20 cellular contexts compared by ENCODE assay signal in the genomic region with DNA sequence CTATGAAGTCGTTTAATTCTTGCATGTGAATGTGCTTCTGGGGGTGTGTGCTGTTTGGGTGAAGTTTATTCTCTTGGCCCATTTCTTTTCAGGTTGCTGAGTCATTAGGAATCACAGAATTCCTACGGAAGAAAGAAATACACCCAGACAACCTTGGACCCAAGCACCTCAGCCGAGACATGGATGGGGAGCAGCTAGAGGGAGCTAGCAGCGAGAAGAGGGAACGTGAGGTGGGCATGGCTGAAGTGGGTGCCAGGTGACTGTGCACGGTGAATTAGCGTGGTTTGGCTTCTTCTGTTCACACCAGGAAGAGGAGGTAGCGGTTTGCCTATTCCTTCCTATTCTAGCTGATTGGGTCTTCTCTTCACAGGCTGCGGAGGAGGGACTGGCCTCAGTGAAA.
"Had no signal": no experiment of that assay in that cellular context is flagged by ENCODE, and none has a peak within 500 bp of the region (broad histone marks: within the 10 kb centered on the region; RNA-seq: fewer than 3 reads in every experiment).

No MANE protein-coding gene starts in this region.

- H3K9me3 Mint-ChIP-seq: activated naive CD4-positive, alpha-beta T cell treated with anti-CD3 and anti-CD28 coated beads, Interleukin-2, amount 50 U/mL, for 72 hours; activated T-helper 1 cell treated with anti-CD3 and anti-CD28 coated beads, Interleukin-12 subunit alpha, Interleukin-12 subunit beta, Interleukin-2, Interleukin-4 antibody, amounts not matched to agents 30 ng/mL and 10 ng/mL and 1 ng/mL, durations not matched to agents 14 hours and 24 hours and 36 hours; central memory CD8-positive, alpha-beta T cell; immature natural killer cell; naive thymus-derived CD8-positive, alpha-beta T cell; neural progenitor cell had no signal

- ATAC-seq: activated CD4-positive, alpha-beta T cell treated with anti-CD3 and anti-CD28 coated beads for 36 hours; activated naive CD4-positive, alpha-beta T cell treated with anti-CD3 and anti-CD28 coated beads, Interleukin-2, amount 50 U/mL, for 72 hours; left lung; naive thymus-derived CD8-positive, alpha-beta T cell; stimulated activated naive CD8-positive, alpha-beta T cell treated with anti-CD3 and anti-CD28 coated beads, Interleukin-15, Interleukin-2, amounts not matched to agents 100 U/mL and 50 U/mL, for 24 hours had no signal

- H3K4me3 Mint-ChIP-seq: activated CD4-positive, alpha-beta T cell treated with anti-CD3 and anti-CD28 coated beads for 36 hours; activated T-helper 1 cell treated with anti-CD3 and anti-CD28 coated beads, Interleukin-12 subunit alpha, Interleukin-12 subunit beta, Interleukin-2, Interleukin-4 antibody, amounts not matched to agents 30 ng/mL and 10 ng/mL and 1 ng/mL, durations not matched to agents 14 hours and 24 hours and 36 hours; central memory CD8-positive, alpha-beta T cell; immature natural killer cell; naive thymus-derived CD8-positive, alpha-beta T cell; neural progenitor cell had no signal

- H3K9ac ChIP-seq: neural progenitor cell had no signal

- DNase-seq: activated CD4-positive, alpha-beta T cell treated with anti-CD3 and anti-CD28 coated beads for 36 hours; activated CD4-positive, alpha-beta T cell treated with anti-CD3 and anti-CD28 coated beads, Interleukin-2, amount 50 U/mL, for 4 hours; adrenal gland; colonic mucosa; erythroblast; foreskin fibroblast; immature natural killer cell; left lung; naive thymus-derived CD8-positive, alpha-beta T cell; retina; stimulated activated CD4-positive, alpha-beta T cell treated with anti-CD3 and anti-CD28 coated beads, Interleukin-4, amount 100 ng/mL, for 1 hour; stimulated activated naive CD8-positive, alpha-beta T cell treated with anti-CD3 and anti-CD28 coated beads, Interleukin-15, Interleukin-2, amounts not matched to agents 100 U/mL and 50 U/mL, for 24 hours; T-helper 9 cell had no signal

- H2AFZ ChIP-seq: neural progenitor cell had no signal

- H3K4me3 ChIP-seq: adrenal gland, breast epithelium, colonic mucosa, left lung, lung, neural progenitor cell, tibial artery had no signal

- H3K27me3 Mint-ChIP-seq: activated CD4-positive, alpha-beta T cell treated with anti-CD3 and anti-CD28 coated beads for 36 hours; central memory CD8-positive, alpha-beta T cell; naive thymus-derived CD8-positive, alpha-beta T cell had no signal

- H3K4me1 Mint-ChIP-seq: activated CD4-positive, alpha-beta T cell treated with anti-CD3 and anti-CD28 coated beads for 36 hours; immature natural killer cell; neural progenitor cell had no signal

- H3K4me1 ChIP-seq: adrenal gland, breast epithelium, colonic mucosa, neural progenitor cell, tibial artery had no signal

- H3K27ac ChIP-seq: adrenal gland, breast epithelium, colonic mucosa, left lung, neural progenitor cell, tibial artery had no signal

- H3K36me3 ChIP-seq: breast epithelium, colonic mucosa, neural progenitor cell had no signal

- H3K27ac Mint-ChIP-seq: activated CD4-positive, alpha-beta T cell treated with anti-CD3 and anti-CD28 coated beads for 36 hours; activated T-helper 1 cell treated with anti-CD3 and anti-CD28 coated beads, Interleukin-12 subunit alpha, Interleukin-12 subunit beta, Interleukin-2, Interleukin-4 antibody, amounts not matched to agents 30 ng/mL and 10 ng/mL and 1 ng/mL, durations not matched to agents 14 hours and 24 hours and 36 hours; neural progenitor cell had no signal

- H3K27me3 ChIP-seq: adrenal gland, breast epithelium, colonic mucosa, left lung, neural progenitor cell, tibial artery had no signal

- H3K4me2 ChIP-seq: neural progenitor cell had no signal
